ENCODE assay signal across 8 cellular contexts in the genomic region with DNA sequence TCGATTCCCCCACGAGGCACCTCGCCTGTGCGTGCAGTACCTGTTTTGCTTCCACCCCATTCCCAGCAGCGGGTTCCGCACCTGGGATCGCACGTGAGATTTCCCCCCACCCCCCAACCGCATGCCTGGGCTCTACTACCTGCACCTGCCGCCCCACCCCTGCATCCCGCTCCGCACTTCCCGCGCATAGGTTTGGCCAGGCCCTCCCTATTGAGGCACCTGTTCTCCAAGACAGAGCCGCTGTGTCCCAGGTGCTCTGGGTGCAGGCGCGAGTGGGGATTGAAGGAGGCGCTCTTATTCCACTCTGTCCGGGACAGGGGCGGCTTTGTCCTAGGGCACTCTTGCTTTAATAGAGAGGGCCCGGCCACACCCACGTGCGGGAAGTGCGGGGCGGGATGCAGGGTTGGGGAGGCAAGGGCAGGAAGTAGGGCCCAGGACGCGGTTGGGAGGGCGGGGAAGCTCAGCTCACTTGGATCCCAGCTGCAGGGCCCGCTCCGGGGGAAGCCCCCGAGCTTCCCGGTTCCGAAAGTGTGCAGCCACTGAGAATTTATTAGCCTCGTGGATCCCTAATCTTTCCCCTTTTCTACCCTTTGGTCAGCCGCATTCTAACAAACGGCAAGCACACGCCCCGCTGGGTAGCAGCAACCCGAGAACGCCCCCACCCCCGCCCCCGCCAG. TPM values are rescaled to one million over a fixed set of nuclear protein-coding genes. Genes with fewer than 3 reads are reported as not detected.
DNase-seq lines count a peak whose midpoint lies in the region; ATAC-seq and TF ChIP-seq lines count a peak whose summit lies in the region.

No MANE protein-coding gene starts in this region.

- peaks cover 7 to 13% of the 10 kb centered on the region in 2 donors for H3K4me1 Mint-ChIP-seq in natural killer cell

- WGBS in esophagus, 2 donors: 8 to 11% methylated on average over 42 of the region's 42 CpGs

- ATAC-seq in GM21717 (IDR thresholded peaks at IDR 0.05; ENCODE audit: unreplicated experiment) (peak; percentile 14), natural killer cell (peak in 2 of 3 donors; percentile 19 to 39), GM21529 (IDR thresholded peaks at IDR 0.05; ENCODE audit: unreplicated experiment) (no peak)

- H3K4me1 ChIP-seq in ACC112 (ENCODE audit: control insufficient read depth, insufficient read depth, low read length, unreplicated experiment) (peaks cover 8% of the 10 kb centered on the region), esophagus (ENCODE audit: control insufficient read depth in 2 of 2, insufficient read depth in 2 of 2, low read length in 1 of 2) (peaks cover 5 to 19% of the 10 kb centered on the region in 2 donors)

- H3K27ac ChIP-seq in ACC112 (ENCODE audit: low read depth, low read length) (no peak overlapping the region), SU-DHL-6 (ENCODE audit: low read depth, low read length) (no peak overlapping the region), esophagus (ENCODE audit: low read depth in 2 of 2, low read length in 1 of 2) (no peak overlapping the region)

- H3K27me3 Mint-ChIP-seq in natural killer cell (ENCODE audit: low read depth in 2 of 2): peaks cover 17 to 27% of the 10 kb centered on the region in 2 donors

- no peaks in the 10 kb centered on the region for H3K36me3 ChIP-seq in ACC112 (ENCODE audit: insufficient read depth, low read length)
- H3K36me3 ChIP-seq in SU-DHL-6 (ENCODE audit: low read length): no peaks in the 10 kb centered on the region
- H3K36me3 ChIP-seq in esophagus (ENCODE audit: control insufficient read depth in 2 of 2, insufficient read depth in 2 of 2, low read length in 1 of 2): no peaks in the 10 kb centered on the region

- no peaks in the 10 kb centered on the region for H3K9me2 ChIP-seq in SU-DHL-6 (replicated peaks; ENCODE audit: insufficient read depth, low read length)

- no peaks in the 10 kb centered on the region for H3K36me3 Mint-ChIP-seq in natural killer cell

- H3K9ac ChIP-seq in SU-DHL-6 (ENCODE audit: low read length): no peak overlapping the region; the same call in 1 of the 2 replicates

- intact Hi-C loops in natural killer cell (cut with micrococcal nuclease): no loop called here

- H3K9me3 ChIP-seq in SU-DHL-6 (ENCODE audit: insufficient read depth, low read length): no peaks in the 10 kb centered on the region
- H3K9me3 ChIP-seq in esophagus (ENCODE audit: control insufficient read depth in 2 of 2, insufficient read depth in 1 of 2, low read depth in 1 of 2, low read length in 1 of 2): no peaks in the 10 kb centered on the region

- H3K27me3 ChIP-seq in ACC112 (ENCODE audit: insufficient read depth, low read length) (no peaks in the 10 kb centered on the region), SU-DHL-6 (ENCODE audit: low read length) (no peaks in the 10 kb centered on the region), esophagus (ENCODE audit: control insufficient read depth in 1 of 2, insufficient read depth in 2 of 2, low read length in 2 of 2) (no peaks in the 10 kb centered on the region)

- H3K79me2 ChIP-seq in ACC112 (ENCODE audit: control insufficient read depth, insufficient read depth, low read length, unreplicated experiment) (peaks cover 5% of the 10 kb centered on the region), SU-DHL-6 (ENCODE audit: insufficient read depth, low read length) (no peaks in the 10 kb centered on the region)

- H3K4me3 ChIP-seq in ACC112 (ENCODE audit: low read depth, low read length): peak overlapping the region; percentile 99
- H3K4me3 ChIP-seq in SU-DHL-6 (ENCODE audit: insufficient read depth, low read length, poor library complexity, severe bottlenecking): peak overlapping the region; percentile 8
- H3K4me3 ChIP-seq in esophagus (ENCODE audit: low read depth in 1 of 2, low read length in 2 of 2): peak overlapping the region; percentile 68 to 77

- H3K4me2 ChIP-seq in SU-DHL-6 (ENCODE audit: low read depth, low read length, poor library complexity, severe bottlenecking): peak overlapping the region; percentile 46

- H2AFZ ChIP-seq in ACC112 (ENCODE audit: low read length, unreplicated experiment) (peak overlapping the region; percentile 100), SU-DHL-6 (ENCODE audit: low read depth, low read length, severe bottlenecking) (peak overlapping the region; percentile 58)

- no peak for TF ChIP-seq CTCF in SU-DHL-6 (IDR thresholded peaks at IDR 0.05; ENCODE audit: insufficient read depth, low read length, poor library complexity, severe bottlenecking)
- no peak for TF ChIP-seq CTCF in natural killer cell (IDR thresholded peaks at IDR 0.05)

- peak overlapping the region in 1 of 2 donors; percentile 48 for H3K27ac Mint-ChIP-seq in natural killer cell

- no peaks in the 10 kb centered on the region for H3K9me3 Mint-ChIP-seq in natural killer cell

- H4K20me1 ChIP-seq in SU-DHL-6 (ENCODE audit: low read depth, low read length): no peaks in the 10 kb centered on the region

- DNase-seq in natural killer cell (no peak), dedifferentiated amniotic fluid mesenchymal stem cell (ENCODE audit: extremely low spot score) (no peak), SHP77 treated with DMSO at 0.1 percent for 48 hours (lab: John Stamatoyannopoulos, UW) (no peak)

- H3F3A ChIP-seq in SU-DHL-6 (ENCODE audit: insufficient read depth): no peaks in the 10 kb centered on the region

- H3K4me3 Mint-ChIP-seq in natural killer cell: peak overlapping the region; percentile 83

RNA-seq across cellular contexts. Expression of a gene that starts 0.7 kb away (rescaled TPM):
- 1 to 10 TPM; 1.2 to 4.2 TPM for polyA plus RNA-seq in esophagus
- total RNA-seq in natural killer cell: under 1 TPM; 0.10 to 0.24 (median 0.16) TPM

RNA-seq across cellular contexts. Expression of a gene that starts 56.9 kb away (rescaled TPM):
- 10 to 100 TPM; 22.7 to 40.3 TPM for polyA plus RNA-seq in esophagus
- 100 to 1,000 TPM; 119 to 135 (median 129) TPM for total RNA-seq in natural killer cell

RNA-seq across cellular contexts. Expression of a gene that starts 57.5 kb away (rescaled TPM):
- 10 to 100 TPM in 1 of 2 donors, 1 to 10 TPM in 1; 2.8 to 11.9 TPM for polyA plus RNA-seq in esophagus
- total RNA-seq in natural killer cell: 10 to 100 TPM; 15.2 to 18.8 (median 18.1) TPM

Comparison
In these comparisons a context has a peak if more than half of its experiments do, and no peak if none do; other contexts are left out.
1. H3K4me3 ChIP-seq: peak in every context shown above with its lines; median percentile 99 in ACC112; 72 in esophagus; 8 in SU-DHL-6.